Comparison of ENCODE assay signal across 13 cellular contexts in genomic region chr1:77762072-77762476, GRCh38. TPM values are rescaled to one million over a fixed set of nuclear protein-coding genes. Genes with fewer than 3 reads are reported as not detected.
DNase-seq lines count a peak whose midpoint lies in the region; FAIRE-seq and TF ChIP-seq lines count a peak whose summit lies in the region.
"Had no signal": no experiment of that assay in that cellular context is flagged by ENCODE, and none has a peak within 500 bp of the region (broad histone marks: within the 10 kb centered on the region; RNA-seq: fewer than 3 reads in every experiment).

No MANE protein-coding gene starts in this region.

- peaks cover 24% of the 10 kb centered on the region for H3K79me2 ChIP-seq in OCI-LY7 (ENCODE audit: insufficient read depth, low read depth, low read length)
- peaks cover 21% of the 10 kb centered on the region for H3K79me2 ChIP-seq in endothelial cell of umbilical vein (ENCODE audit: control insufficient read depth, insufficient read depth, low read length)

- H3K4me1 ChIP-seq in OCI-LY7 (ENCODE audit: insufficient read depth, low read length, poor library complexity, severe bottlenecking) (peaks cover 17% of the 10 kb centered on the region), endothelial cell of umbilical vein (ENCODE audit: control insufficient read depth, extremely low read depth, insufficient read depth, low read length) (peaks cover 18% of the 10 kb centered on the region)

- H2AFZ ChIP-seq in OCI-LY7 (ENCODE audit: low read length): 0 out of 2 replicates have a peak overlapping the region, but pooled peaks have one; percentile 7
- H2AFZ ChIP-seq in endothelial cell of umbilical vein (ENCODE audit: low read depth, low read length): no peak overlapping the region

- H3K4me2 ChIP-seq in OCI-LY7 (ENCODE audit: low read length) (no peak overlapping the region), endothelial cell of umbilical vein (ENCODE audit: insufficient read depth, low read length) (no peak overlapping the region)

- POLR2A ChIA-PET in OCI-LY7 (lab: Charles Lee) (no interaction called here), endothelial cell of umbilical vein (lab: Charles Lee) (no interaction called here)

- H3K4me3 ChIP-seq in OCI-LY7 (ENCODE audit: low read depth, low read length, poor library complexity, severe bottlenecking): no peak overlapping the region
- H3K4me3 ChIP-seq in endothelial cell of umbilical vein (replicated peaks in 1 of 3; ENCODE audit: insufficient read depth in 1 of 3, low read depth in 1 of 3, low read length in 3 of 3): no peak overlapping the region
- no peak overlapping the region for H3K4me3 ChIP-seq in skeletal muscle cell (ENCODE audit: low read depth, low read length)

- intact Hi-C loops in OCI-LY7 (cut with micrococcal nuclease; ENCODE audit: unreplicated experiment): no loop called here
- intact Hi-C loops in endothelial cell of umbilical vein (cut with micrococcal nuclease): no loop called here

- no peaks in the 10 kb centered on the region for H3K9me2 ChIP-seq in OCI-LY7 (ENCODE audit: insufficient read depth, low read length)

- no peak for TF ChIP-seq CTCF in OCI-LY7 (conservative IDR thresholded peaks at IDR 0.05; ENCODE audit: low read length)
- TF ChIP-seq CTCF in endothelial cell of umbilical vein (IDR thresholded peaks at IDR 0.05; ENCODE audit: extremely low read depth in 1 of 2, insufficient read depth in 1 of 2, low read depth in 1 of 2, low read length in 2 of 2): no peak

- no peaks in the 10 kb centered on the region for H3K27me3 ChIP-seq in endothelial cell of umbilical vein (ENCODE audit: control insufficient read depth in 2 of 2, insufficient read depth in 2 of 2, low read length in 2 of 2)

- dilution Hi-C loops in endothelial cell of umbilical vein (cut with MboI; ENCODE audit: extremely low pct_ligation_motif_present, low sequenced_read_pairs): no loop called here

- CTCF ChIA-PET in OCI-LY7 (lab: Charles Lee; ENCODE audit: unreplicated experiment): no interaction called here
- CTCF ChIA-PET in endothelial cell of umbilical vein (lab: Charles Lee): interaction anchor here (1.0 kb wide), 1 partner anchor 14 kb away, joined by 3 read pairs; no protein-coding TSS in a partner anchor

- H3K27ac ChIP-seq in OCI-LY7 (ENCODE audit: low read depth, low read length, poor library complexity, severe bottlenecking): no peak overlapping the region
- no peak overlapping the region for H3K27ac ChIP-seq in endothelial cell of umbilical vein (ENCODE audit: insufficient read depth, low read depth, low read length)

- no peaks in the 10 kb centered on the region for H3K36me3 ChIP-seq in OCI-LY7 (ENCODE audit: insufficient read depth, low read length)
- no peaks in the 10 kb centered on the region for H3K36me3 ChIP-seq in endothelial cell of umbilical vein (ENCODE audit: control insufficient read depth in 2 of 2, extremely low read depth in 1 of 2, insufficient read depth in 2 of 2, low read length in 2 of 2)

- no peak for FAIRE-seq in endothelial cell of umbilical vein (lab: Jason Lieb, UNC)
- FAIRE-seq: G401.6 had no signal

- TF ChIP-seq POLR2A in endothelial cell of umbilical vein (IDR thresholded peaks at IDR 0.05; ENCODE audit: low read depth, low read length): no peak

- H3K9ac ChIP-seq in endothelial cell of umbilical vein (replicated peaks; ENCODE audit: extremely low read depth, insufficient read depth, low read length): no peak overlapping the region

- peak; percentile 22 for DNase-seq in NOMO-1 treated with DMSO at 0.1 percent for 48 hours (lab: John Stamatoyannopoulos, UW; ENCODE audit: unreplicated experiment)
- no peak for DNase-seq in NOMO-1 treated with dmso at 0.1 percent for 144 hours (lab: John Stamatoyannopoulos, UW; ENCODE audit: unreplicated experiment)
- no peak for DNase-seq in OCI-LY7 (ENCODE audit: low spot score)
- DNase-seq in endothelial cell of umbilical vein (ENCODE audit: low read depth, low spot score): peak; percentile 29
- peak; percentile 43 for DNase-seq in skeletal muscle cell (ENCODE audit: low read depth)
- DNase-seq in activated CD4-positive, alpha-beta T cell treated with anti-CD3 and anti-CD28 coated beads for 4 hours: no peak
- no peak for DNase-seq in activated T-cell treated with anti-CD3 and anti-CD28 coated beads, Interleukin-2, amount 50 U/mL, for 48 hours
- DNase-seq in NCI-H1048 (lab: John Stamatoyannopoulos, UW): no peak
- DNase-seq: 8988T; activated naive CD8-positive, alpha-beta T cell treated with anti-CD3 and anti-CD28 coated beads, Interleukin-2, amount 10 ng/mL, durations not matched to agents 7 days and 5 days; effector CD8-positive, alpha-beta T cell; NCI-H510A treated with DMSO at 0.1 percent for 48 hours had no signal

- H3K9me3 ChIP-seq in OCI-LY7 (ENCODE audit: low read length) (no peaks in the 10 kb centered on the region), endothelial cell of umbilical vein (replicated peaks; ENCODE audit: control insufficient read depth, insufficient read depth, low read length) (no peaks in the 10 kb centered on the region)

- H4K20me1 ChIP-seq in OCI-LY7 (ENCODE audit: insufficient read depth, low read length) (peaks cover 12% of the 10 kb centered on the region; the same call in 1 of the 2 replicates), endothelial cell of umbilical vein (replicated peaks; ENCODE audit: control insufficient read depth, extremely low read depth, insufficient read depth, low read length) (peaks cover 8% of the 10 kb centered on the region)

- no peaks in the 10 kb centered on the region for H3K9me1 ChIP-seq in endothelial cell of umbilical vein (replicated peaks; ENCODE audit: control insufficient read depth, extremely low read depth, insufficient read depth, low read length)

- BruUV-seq in OCI-LY7 (replicated peaks; lab: Mats Ljungman, UMichigan) (no TSS peak), endothelial cell of umbilical vein (replicated peaks; lab: Mats Ljungman, UMichigan) (no TSS peak)

TF ChIP-seq in endothelial cell of umbilical vein, 7 proteins besides CTCF, POLR2A, EP300 and RAD21:
- TF ChIP-seq EZH2 (IDR thresholded peaks at IDR 0.05; ENCODE audit: borderline replicate concordance, low read depth, low read length, severe bottlenecking) (no peak), GATA2 (IDR thresholded peaks at IDR 0.05; ENCODE audit: insufficient read depth, insufficient read length, low read depth, low read length) (peak; percentile 45), JUN (IDR thresholded peaks at IDR 0.05; ENCODE audit: borderline replicate concordance, insufficient read depth, insufficient read length, low read depth) (peak; percentile 43), FOS (IDR thresholded peaks at IDR 0.05; ENCODE audit: borderline replicate concordance, insufficient read depth, low read length) (peak; percentile 87)

RNA-seq across cellular contexts. Expression of gene USP33, which starts 2.4 kb away (rescaled TPM):
- 44.1 and 47.8 TPM in 2 replicates for total RNA-seq in OCI-LY7 (2014; rRNA removed; shearing (Covaris generic))
- 66.7 and 67.0 TPM in 2 replicates for total RNA-seq in OCI-LY7 (2022)
- total RNA-seq in endothelial cell of umbilical vein: 44.1 and 46.4 TPM in 2 replicates
- 15.7 and 22.5 TPM in 2 replicates for polyA plus RNA-seq in endothelial cell of umbilical vein
- polyA plus RNA-seq in endothelial cell of umbilical vein (2011; cell fraction: cytosol; rRNA removed): 22.2 and 22.3 TPM in 2 replicates
- 61.9 and 77.1 TPM in 2 replicates for polyA plus RNA-seq in endothelial cell of umbilical vein (2011; cell fraction: nucleus; rRNA removed)
- 26.5 and 35.3 TPM in 2 replicates for polyA plus RNA-seq in endothelial cell of umbilical vein (2012)
- polyA minus RNA-seq in endothelial cell of umbilical vein: 35.2 and 40.7 TPM in 2 replicates
- polyA minus RNA-seq in endothelial cell of umbilical vein (2011; cell fraction: cytosol; rRNA and poly(A)+ RNA removed): 21.3 TPM
- 64.9 and 85.9 TPM in 2 replicates for polyA minus RNA-seq in endothelial cell of umbilical vein (2011; cell fraction: nucleus; rRNA and poly(A)+ RNA removed)

RNA-seq across cellular contexts. Expression of gene MIGA1, which starts 17.4 kb away (rescaled TPM):
- total RNA-seq in OCI-LY7 (2014; rRNA removed; shearing (Covaris generic)): 3.7 and 5.1 TPM in 2 replicates
- total RNA-seq in OCI-LY7 (2022) (7.5 and 8.4 TPM in 2 replicates), endothelial cell of umbilical vein (13.7 and 14.6 TPM in 2 replicates)
- 2.0 and 2.8 TPM in 2 replicates for polyA plus RNA-seq in endothelial cell of umbilical vein
- 2.4 and 2.5 TPM in 2 replicates for polyA plus RNA-seq in endothelial cell of umbilical vein (2011; cell fraction: cytosol; rRNA removed)
- 6.7 and 7.4 TPM in 2 replicates for polyA plus RNA-seq in endothelial cell of umbilical vein (2011; cell fraction: nucleus; rRNA removed)
- 8.2 and 9.0 TPM in 2 replicates for polyA plus RNA-seq in endothelial cell of umbilical vein (2012)
- polyA minus RNA-seq in endothelial cell of umbilical vein: 15.7 and 16.2 TPM in 2 replicates
- 2.4 TPM for polyA minus RNA-seq in endothelial cell of umbilical vein (2011; cell fraction: cytosol; rRNA and poly(A)+ RNA removed)
- polyA minus RNA-seq in endothelial cell of umbilical vein (2011; cell fraction: nucleus; rRNA and poly(A)+ RNA removed): 16.5 and 19.7 TPM in 2 replicates

Comparison
In these comparisons a context has a peak if more than half of its experiments do, and no peak if none do; other contexts are left out.
1. DNase-seq: peak in NOMO-1 treated with DMSO at 0.1 percent for 48 hours (single experiment), endothelial cell of umbilical vein (single experiment) and skeletal muscle cell (single experiment); none in NOMO-1 treated with dmso at 0.1 percent for 144 hours (single experiment), OCI-LY7 (single experiment), activated CD4-positive, alpha-beta T cell treated with anti-CD3 and anti-CD28 coated beads for 4 hours (0 of 2), activated T-cell treated with anti-CD3 and anti-CD28 coated beads, Interleukin-2, amount 50 U/mL, for 48 hours (0 of 2) and NCI-H1048 (single experiment).